In the genomic region with DNA sequence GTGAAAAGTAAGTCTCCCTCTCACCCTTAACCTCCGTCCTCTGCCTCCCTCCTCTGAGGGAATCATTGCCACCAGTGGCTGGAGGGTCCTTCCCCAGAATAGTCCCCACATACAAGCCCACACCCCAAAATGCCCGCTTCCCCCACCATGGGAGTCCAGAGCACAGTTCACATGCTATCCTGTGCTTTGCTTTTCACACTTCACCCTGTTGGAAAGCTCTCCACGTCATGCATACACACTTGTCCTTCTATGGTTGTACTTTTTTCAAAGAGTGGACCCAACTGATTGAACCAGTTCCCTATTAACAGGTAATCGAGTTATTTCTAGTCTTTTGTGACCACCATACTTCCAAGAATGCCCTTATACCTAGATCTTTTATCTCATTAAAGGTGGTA, we compare ENCODE assay signal across 19 cellular contexts.
"Had no signal": no experiment of that assay in that cellular context is flagged by ENCODE, and none has a peak within 500 bp of the region (broad histone marks: within the 10 kb centered on the region; RNA-seq: fewer than 3 reads in every experiment).

No MANE protein-coding gene starts in this region.

- H3K4me1 ChIP-seq: uterus had no signal

- H3K9me3 ChIP-seq: heart left ventricle, left lung, lower lobe of right lung, neutrophil, stomach, upper lobe of left lung, uterus had no signal

- H3K4me3 Mint-ChIP-seq: memory B cell, naive B cell, nephron progenitor cell had no signal

- H3K36me3 ChIP-seq: heart left ventricle, left lung, lower lobe of right lung, neutrophil, stomach, upper lobe of left lung, uterus had no signal

- H3K27ac ChIP-seq: dorsolateral prefrontal cortex, left lung, neutrophil, stomach, uterus had no signal

- H3K9me3 Mint-ChIP-seq: memory B cell, nephron progenitor cell had no signal

- H3K27me3 ChIP-seq: dorsolateral prefrontal cortex, heart left ventricle, left lung, stomach, upper lobe of left lung, uterus had no signal

- ATAC-seq: left lung, sciatic nerve had no signal

- H3K36me3 Mint-ChIP-seq: memory B cell, naive B cell had no signal

- H3K4me3 ChIP-seq: dorsolateral prefrontal cortex, heart left ventricle, left lung, lower lobe of right lung, stomach, upper lobe of left lung, uterus had no signal

- H3K4me1 Mint-ChIP-seq: memory B cell, naive B cell had no signal

- H3K27ac Mint-ChIP-seq: memory B cell, nephron progenitor cell had no signal

- DNase-seq: cortex of kidney; dorsolateral prefrontal cortex; effector CD8-positive, alpha-beta T cell; hypothalamus; left lung; lower lobe of right lung; midbrain; naive B cell; nephron progenitor cell; stimulated activated CD4-positive, alpha-beta T cell treated with anti-CD3 and anti-CD28 coated beads, Interleukin-2, amount 100 ng/mL, for 24 hours; stimulated activated naive CD4-positive, alpha-beta T cell; stomach; substantia nigra; upper lobe of left lung; uterus had no signal
